ENCODE assay signal across 15 cellular contexts in genomic region chr6:165605901-165606739, GRCh38. TPM values are rescaled to one million over a fixed set of nuclear protein-coding genes. Genes with fewer than 3 reads are reported as not detected.
"Had no signal": no experiment of that assay in that cellular context is flagged by ENCODE, and none has a peak within 500 bp of the region (broad histone marks: within the 10 kb centered on the region; RNA-seq: fewer than 3 reads in every experiment).

No MANE protein-coding gene starts in this region.

- DNase-seq: activated CD4-positive, alpha-beta T cell treated with anti-CD3 and anti-CD28 coated beads, Interleukin-2, amount 50 U/mL, for 1 hour; activated CD4-positive, CD25-positive, alpha-beta regulatory T cell; activated effector memory CD4-positive, alpha-beta T cell treated with Interleukin-2 at 50 U/mL for 16 hours; activated T-cell treated with anti-CD3 and anti-CD28 coated beads, Interleukin-2, amount 50 U/mL, for 1 hour; central memory CD4-positive, alpha-beta T cell; cortex of kidney; effector memory CD4-positive, alpha-beta T cell; erythroblast; immature natural killer cell; left ventricle myocardium superior; retina; stimulated activated CD4-positive, alpha-beta T cell treated with anti-CD3 and anti-CD28 coated beads, Interleukin-1b, Interleukin-23, amount 100 ng/mL, for 48 hours; stimulated activated naive CD4-positive, alpha-beta T cell; T-helper 2 cell had no signal

- H3K4me1 ChIP-seq: parathyroid adenoma had no signal

- H2AFZ ChIP-seq: parathyroid adenoma had no signal

- H3K27ac ChIP-seq: parathyroid adenoma had no signal

- H3K79me2 ChIP-seq: parathyroid adenoma had no signal

- H3K9ac ChIP-seq: parathyroid adenoma had no signal

RNA-seq across cellular contexts. Expression of gene PDE10A, which starts 56.9 kb away (rescaled TPM):
- polyA plus RNA-seq: immature natural killer cell had no signal
